Comparison of ENCODE assay signal across 1 cellular context in genomic region chr5:139549162-139549894, GRCh38.
TF ChIP-seq lines count a peak whose summit lies in the region.

No MANE protein-coding gene starts in this region.

TF ChIP-seq in HEK293, 187 proteins besides CTCF, POLR2A, EP300 and RAD21 (continued from another document):
- TF ChIP-seq ZNF292 (tag by site-specific recombination; IDR thresholded peaks at IDR 0.05; ENCODE audit: borderline replicate concordance, low read depth), result no peak
- TF ChIP-seq YY2 (tag by site-specific recombination; IDR thresholded peaks at IDR 0.05), result no peak
- no peak for TF ChIP-seq ZNF146 (tag by site-specific recombination; IDR thresholded peaks at IDR 0.05)
- TF ChIP-seq ZNF610 (tag by site-specific recombination; IDR thresholded peaks at IDR 0.05; ENCODE audit: borderline replicate concordance), result 0 out of 2 replicates have a peak, but pooled peaks have one; percentile 36
- no peak for TF ChIP-seq YY1 (tag by site-specific recombination; IDR thresholded peaks at IDR 0.05)
